17 cellular contexts compared by ENCODE assay signal in genomic region chr5:139975306-139975705, GRCh38.
"Had no signal": no experiment of that assay in that cellular context is flagged by ENCODE, and none has a peak within 500 bp of the region (broad histone marks: within the 10 kb centered on the region; RNA-seq: fewer than 3 reads in every experiment).

No MANE protein-coding gene starts in this region.

- H3K36me3 Mint-ChIP-seq: activated naive CD4-positive, alpha-beta T cell treated with anti-CD3 and anti-CD28 coated beads, Interleukin-2, amount 10 ng/mL, durations not matched to agents 7 days and 5 days; memory B cell; naive thymus-derived CD4-positive, alpha-beta T cell had no signal

- H3K4me3 ChIP-seq: cardiac muscle cell, mucosa of descending colon, pancreas, SK-N-MC, tibial nerve had no signal

- H3K4me1 ChIP-seq: tibial nerve had no signal

- DNase-seq: activated CD4-positive, alpha-beta T cell treated with anti-CD3 and anti-CD28 coated beads for 1 hour; activated CD4-positive, alpha-beta T cell treated with anti-CD3 and anti-CD28 coated beads, Interleukin-2, amount 50 U/mL, for 4 hours; activated naive CD4-positive, alpha-beta T cell treated with anti-CD3 and anti-CD28 coated beads, Interleukin-2, amount 10 ng/mL, durations not matched to agents 7 days and 5 days; activated T-cell treated with anti-CD3 and anti-CD28 coated beads, Interleukin-2, amount 50 U/mL, for 24 hours; foreskin fibroblast; mucosa of descending colon; naive thymus-derived CD4-positive, alpha-beta T cell; pancreas; retina; stimulated activated CD4-positive, alpha-beta T cell treated with anti-CD3 and anti-CD28 coated beads, Interleukin-2, amount 100 ng/mL, for 48 hours; stimulated activated naive CD4-positive, alpha-beta T cell; T-helper 1 cell had no signal

- ATAC-seq: left lobe of liver; mucosa of descending colon; naive thymus-derived CD4-positive, alpha-beta T cell had no signal

- H3K9me3 ChIP-seq: mucosa of descending colon, pancreas, tibial nerve had no signal

- H3K27ac ChIP-seq: cardiac muscle cell, pancreas, SK-N-MC, tibial nerve had no signal

- H3K9me3 Mint-ChIP-seq: activated naive CD4-positive, alpha-beta T cell treated with anti-CD3 and anti-CD28 coated beads, Interleukin-2, amount 10 ng/mL, durations not matched to agents 7 days and 5 days; activated T-cell treated with anti-CD3 and anti-CD28 coated beads, Interleukin-2, amount 50 U/mL, for 24 hours; memory B cell had no signal

- H3K4me1 Mint-ChIP-seq: activated naive CD4-positive, alpha-beta T cell treated with anti-CD3 and anti-CD28 coated beads, Interleukin-2, amount 10 ng/mL, durations not matched to agents 7 days and 5 days; memory B cell; naive thymus-derived CD4-positive, alpha-beta T cell had no signal

- H3K27ac Mint-ChIP-seq: activated naive CD4-positive, alpha-beta T cell treated with anti-CD3 and anti-CD28 coated beads, Interleukin-2, amount 10 ng/mL, durations not matched to agents 7 days and 5 days; activated T-cell treated with anti-CD3 and anti-CD28 coated beads, Interleukin-2, amount 50 U/mL, for 24 hours; memory B cell; naive thymus-derived CD4-positive, alpha-beta T cell had no signal

- H3K36me3 ChIP-seq: cardiac muscle cell, pancreas, tibial nerve had no signal

- H3K4me3 Mint-ChIP-seq: activated naive CD4-positive, alpha-beta T cell treated with anti-CD3 and anti-CD28 coated beads, Interleukin-2, amount 10 ng/mL, durations not matched to agents 7 days and 5 days; activated T-cell treated with anti-CD3 and anti-CD28 coated beads, Interleukin-2, amount 50 U/mL, for 24 hours; memory B cell; naive thymus-derived CD4-positive, alpha-beta T cell had no signal

- H3K27me3 ChIP-seq: cardiac muscle cell, pancreas, tibial nerve had no signal
